1 cellular context compared by ENCODE assay signal in genomic region chr2:234419726-234420125, GRCh38.
TF ChIP-seq lines count a peak whose summit lies in the region.

No MANE protein-coding gene starts in this region.

TF ChIP-seq in HepG2, 621 proteins besides CTCF, POLR2A, EP300 and RAD21:
- TF ChIP-seq MAFK (conservative IDR thresholded peaks at IDR 0.05 in 1 of 2, IDR thresholded peaks at IDR 0.05 in 1 of 2; ENCODE audit: low read length in 2 of 2), result no peak
